ENCODE assay signal across 8 cellular contexts in the genomic region with DNA sequence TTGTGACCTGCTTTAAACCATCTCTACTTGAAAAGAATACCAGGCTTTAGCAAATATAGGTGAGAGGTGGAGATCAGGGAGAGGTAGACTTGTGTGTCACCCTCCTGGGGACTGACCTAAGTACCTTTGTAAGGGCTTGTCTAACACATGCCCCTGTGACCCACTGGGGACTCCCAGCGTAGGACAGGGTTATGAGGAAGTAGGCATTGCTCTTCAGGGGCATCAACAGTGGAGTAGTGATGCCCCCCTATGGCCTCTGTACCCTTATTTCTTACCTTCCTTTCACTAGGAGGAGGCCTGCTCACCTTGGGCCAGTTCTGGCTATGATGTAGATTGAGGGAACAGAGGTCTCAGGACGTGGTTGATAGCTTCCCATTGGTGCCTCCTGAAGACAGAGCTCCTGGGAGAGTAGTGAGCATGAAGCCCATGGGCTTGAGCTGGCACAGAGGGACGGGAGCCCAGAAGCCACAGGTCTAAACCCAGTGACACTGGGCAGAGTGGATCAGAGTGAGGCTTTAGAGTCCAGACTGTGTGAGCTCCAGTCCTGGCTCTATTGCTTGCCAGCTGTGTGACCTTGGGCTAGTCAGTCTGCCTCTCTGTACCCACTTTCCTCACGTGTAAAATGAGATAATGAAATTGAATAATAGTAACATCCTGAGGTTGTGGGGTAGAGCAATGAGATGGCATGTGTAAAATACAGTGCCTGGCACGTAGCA.
DNase-seq lines count a peak whose midpoint lies in the region; ATAC-seq, FAIRE-seq and TF ChIP-seq lines count a peak whose summit lies in the region.

No MANE protein-coding gene starts in this region.

- peaks cover 11 to 12% of the 10 kb centered on the region in 2 donors for H3K4me1 Mint-ChIP-seq in stimulated activated naive B cell treated with anti-CD40 and anti-IgM and Interleukin-4, amounts not matched to agents 10 μg/mL and 1 μg/mL and 100 μg/mL, for 72 hours

- POLR2A ChIA-PET in GM12878 (lab: Charles Lee): interaction anchor here (0.6 to 0.7 kb wide), 2 partner anchors 107 to 196 kb away, joined by 3 read pairs; no protein-coding TSS in a partner anchor

- DNase-seq in NOMO-1 treated with DMSO at 0.1 percent for 48 hours (lab: John Stamatoyannopoulos, UW; ENCODE audit: unreplicated experiment) (peak; percentile 30), NOMO-1 treated with dmso at 0.1 percent for 144 hours (lab: John Stamatoyannopoulos, UW; ENCODE audit: unreplicated experiment) (no peak), GM12878 (ENCODE audit: low read depth, low spot score) (peak; percentile 27), retina (no peak), GM12892 (ENCODE audit: insufficient read length) (no peak)
- DNase-seq in stimulated activated naive B cell treated with anti-CD40 and anti-IgM and Interleukin-4, amounts not matched to agents 10 μg/mL and 1 μg/mL and 100 μg/mL, for 72 hours: peak; percentile 9

- SMC1A ChIA-PET in GM12878 (lab: Charles Lee; ENCODE audit: uncharacterized antibody, unreplicated experiment): interaction anchor here (0.6 to 3.9 kb wide), 36 partner anchors 12 to 484 kb away, joined by 3 to 66 read pairs (median 4); partner anchors contain the start of gene AOPEP

- H3K27ac ChIP-seq in GM12878 (ENCODE audit: control insufficient read depth, insufficient read depth): no peak overlapping the region

- intact Hi-C loops in GM12878 (cut with micrococcal nuclease; ENCODE audit: unreplicated experiment): loop anchor here (1.0 kb wide), 2 partner anchors 135 to 237 kb away; no protein-coding TSS in a partner anchor

- no TSS peak for BruUV-seq in GM12878 (replicated peaks; lab: Mats Ljungman, UMichigan)

- peaks cover 0 to 10% of the 10 kb centered on the region in 2 donors for H3K36me3 Mint-ChIP-seq in stimulated activated naive B cell treated with anti-CD40 and anti-IgM and Interleukin-4, amounts not matched to agents 10 μg/mL and 1 μg/mL and 100 μg/mL, for 72 hours

- in situ Hi-C loops in GM12878 (cut with MboI): loop anchor here (5.0 to 10.0 kb wide), 2 partner anchors 133 to 236 kb away; no protein-coding TSS in a partner anchor

- no peaks in the 10 kb centered on the region for H3K9me3 ChIP-seq in GM12878 (replicated peaks; ENCODE audit: control insufficient read depth, insufficient read depth, low read length)

- TF ChIP-seq CTCF in GM12878 (IDR thresholded peaks at IDR 0.05 in 2 of 3, conservative IDR thresholded peaks at IDR 0.05 in 1 of 3; ENCODE audit: control insufficient read depth in 2 of 3, extremely low read depth in 1 of 3, insufficient read depth in 1 of 3, low read depth in 3 of 3, low read length in 3 of 3): peak; percentile 32 to 69 (median 35); a peak in 5 of 6 replicates

- no peak overlapping the region for H3K4me3 Mint-ChIP-seq in stimulated activated naive B cell treated with anti-CD40 and anti-IgM and Interleukin-4, amounts not matched to agents 10 μg/mL and 1 μg/mL and 100 μg/mL, for 72 hours

- CTCF ChIA-PET in GM12878 (lab: Yijun Ruan, JAX): interaction anchor here (0.6 to 3.9 kb wide), 35 partner anchors 9 to 252 kb away, joined by 3 to 88 read pairs (median 4); partner anchors contain the start of gene AOPEP

- no peak overlapping the region for H3K4me2 ChIP-seq in GM12878 (ENCODE audit: control insufficient read depth, insufficient read depth)

- FAIRE-seq in GM12878 (lab: Jason Lieb, UNC) (peak; percentile 80), GM12892 (lab: Jason Lieb, UNC) (no peak)

- H3K9me3 Mint-ChIP-seq in stimulated activated naive B cell treated with anti-CD40 and anti-IgM and Interleukin-4, amounts not matched to agents 10 μg/mL and 1 μg/mL and 100 μg/mL, for 72 hours: no peaks in the 10 kb centered on the region

- no peak overlapping the region for H3K9ac ChIP-seq in GM12878 (ENCODE audit: control insufficient read depth, insufficient read depth, low read length)

- H4K20me1 ChIP-seq in GM12878 (ENCODE audit: control insufficient read depth, insufficient read depth): no peaks in the 10 kb centered on the region

- no peaks in the 10 kb centered on the region; a peak in 1 of 4 replicates for H3K36me3 ChIP-seq in GM12878 (ENCODE audit: control insufficient read depth in 2 of 2, insufficient read depth in 2 of 2, low read length in 1 of 2)

- no peak for TF ChIP-seq EP300 in GM12878 (IDR thresholded peaks at IDR 0.05; ENCODE audit: borderline replicate concordance in 1 of 2, control insufficient read depth in 1 of 2, low read depth in 2 of 2, low read length in 2 of 2)

- H3K79me2 ChIP-seq in GM12878 (ENCODE audit: control insufficient read depth, insufficient read depth, low read length): no peaks in the 10 kb centered on the region

- RAD21 ChIA-PET in GM12878 (lab: Charles Lee; ENCODE audit: unreplicated experiment): interaction anchor here (0.7 to 2.6 kb wide), 16 partner anchors 12 to 249 kb away, joined by 3 to 30 read pairs (median 6); no protein-coding TSS in a partner anchor

- no peak overlapping the region for H3K27ac Mint-ChIP-seq in stimulated activated naive B cell treated with anti-CD40 and anti-IgM and Interleukin-4, amounts not matched to agents 10 μg/mL and 1 μg/mL and 100 μg/mL, for 72 hours

- H2AFZ ChIP-seq in GM12878 (ENCODE audit: control insufficient read depth, low read depth, low read length): no peak overlapping the region; the same call in 1 of the 2 replicates

- H3K4me3 ChIP-seq in GM12878: no peak overlapping the region

- peak; percentile 83 for TF ChIP-seq RAD21 in GM12878 (IDR thresholded peaks at IDR 0.05; ENCODE audit: insufficient read depth, low read depth, low read length)

- no peaks in the 10 kb centered on the region for H3K27me3 ChIP-seq in GM12878 (replicated peaks in 1 of 2; ENCODE audit: control insufficient read depth in 2 of 2, insufficient read depth in 2 of 2, low read length in 1 of 2)

- no peaks in the 10 kb centered on the region for H3K4me1 ChIP-seq in GM12878 (ENCODE audit: control insufficient read depth, insufficient read depth, low read length)

- no peaks in the 10 kb centered on the region for H3K27me3 Mint-ChIP-seq in stimulated activated naive B cell treated with anti-CD40 and anti-IgM and Interleukin-4, amounts not matched to agents 10 μg/mL and 1 μg/mL and 100 μg/mL, for 72 hours

- TF ChIP-seq POLR2A in GM12878 (IDR thresholded peaks at IDR 0.05; ENCODE audit: low read depth, low read length) (no peak), GM12892 (IDR thresholded peaks at IDR 0.05; ENCODE audit: low read depth, low read length) (no peak)

- 28% methylated on average over 5 of the region's 5 CpGs for WGBS in GM12878 (ENCODE audit: insufficient coverage, insufficient replicate concordance, low lambda C conversion rate, missing lambda C conversion rate)

- ATAC-seq in HG03108 (IDR thresholded peaks at IDR 0.05; ENCODE audit: unreplicated experiment): peak; percentile 67
- peak; percentile 98 for ATAC-seq in GM12878
- peak; percentile 97 for ATAC-seq in stimulated activated naive B cell treated with anti-CD40 and anti-IgM and Interleukin-4, amounts not matched to agents 10 μg/mL and 1 μg/mL and 100 μg/mL, for 72 hours (replicated peaks)
- no peak for ATAC-seq in HG03521 (IDR thresholded peaks at IDR 0.05; ENCODE audit: unreplicated experiment)

TF ChIP-seq in GM12878, 131 proteins besides CTCF, POLR2A, EP300 and RAD21:
- TF ChIP-seq SMC3 (IDR thresholded peaks at IDR 0.05; ENCODE audit: borderline replicate concordance, low read length) (peak; percentile 81), HDGF (IDR thresholded peaks at IDR 0.05) (no peak), MXI1 (IDR thresholded peaks at IDR 0.05; ENCODE audit: low read depth, low read length) (no peak), NR2C1 (IDR thresholded peaks at IDR 0.05) (no peak), JUNB (IDR thresholded peaks at IDR 0.05) (no peak), BHLHE40 (IDR thresholded peaks at IDR 0.05; ENCODE audit: borderline replicate concordance in 1 of 2, low read depth in 2 of 2, low read length in 1 of 2) (0 out of 4 replicates have a peak, but pooled peaks of 1 of the 2 experiments have one; percentile 6), RELA (IDR thresholded peaks at IDR 0.05; ENCODE audit: borderline replicate concordance, partially characterized antibody) (peak; percentile 41), SPI1 (IDR thresholded peaks at IDR 0.05; ENCODE audit: borderline replicate concordance, insufficient read depth, low read depth, low read length) (peak; percentile 33; the same call in 1 of the 2 replicates), IRF4 (IDR thresholded peaks at IDR 0.05; ENCODE audit: low read depth, low read length) (no peak), KDM1A (IDR thresholded peaks at IDR 0.05; ENCODE audit: borderline replicate concordance) (no peak)
- TF ChIP-seq, protein P1, sequence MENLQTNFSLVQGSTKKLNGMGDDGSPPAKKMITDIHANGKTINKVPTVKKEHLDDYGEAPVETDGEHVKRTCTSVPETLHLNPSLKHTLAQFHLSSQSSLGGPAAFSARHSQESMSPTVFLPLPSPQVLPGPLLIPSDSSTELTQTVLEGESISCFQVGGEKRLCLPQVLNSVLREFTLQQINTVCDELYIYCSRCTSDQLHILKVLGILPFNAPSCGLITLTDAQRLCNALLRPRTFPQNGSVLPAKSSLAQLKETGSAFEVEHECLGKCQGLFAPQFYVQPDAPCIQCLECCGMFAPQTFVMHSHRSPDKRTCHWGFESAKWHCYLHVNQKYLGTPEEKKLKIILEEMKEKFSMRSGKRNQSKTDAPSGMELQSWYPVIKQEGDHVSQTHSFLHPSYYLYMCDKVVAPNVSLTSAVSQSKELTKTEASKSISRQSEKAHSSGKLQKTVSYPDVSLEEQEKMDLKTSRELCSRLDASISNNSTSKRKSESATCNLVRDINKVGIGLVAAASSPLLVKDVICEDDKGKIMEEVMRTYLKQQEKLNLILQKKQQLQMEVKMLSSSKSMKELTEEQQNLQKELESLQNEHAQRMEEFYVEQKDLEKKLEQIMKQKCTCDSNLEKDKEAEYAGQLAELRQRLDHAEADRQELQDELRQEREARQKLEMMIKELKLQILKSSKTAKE (IDR thresholded peaks at IDR 0.05; ENCODE audit: low read depth, poor library complexity, severe bottlenecking): peak; percentile 32
- TF ChIP-seq, protein P2, sequence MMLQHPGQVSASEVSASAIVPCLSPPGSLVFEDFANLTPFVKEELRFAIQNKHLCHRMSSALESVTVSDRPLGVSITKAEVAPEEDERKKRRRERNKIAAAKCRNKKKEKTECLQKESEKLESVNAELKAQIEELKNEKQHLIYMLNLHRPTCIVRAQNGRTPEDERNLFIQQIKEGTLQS (IDR thresholded peaks at IDR 0.05; ENCODE audit: borderline replicate concordance, extremely low read depth, low read depth, low read length): peak; percentile 5; the same call in 1 of the 2 replicates

Comparison
In these comparisons a context has a peak if more than half of its experiments do, and no peak if none do; other contexts are left out.
1. DNase-seq: peak in NOMO-1 treated with DMSO at 0.1 percent for 48 hours (single experiment), GM12878 (single experiment) and stimulated activated naive B cell treated with anti-CD40 and anti-IgM and Interleukin-4, amounts not matched to agents 10 μg/mL and 1 μg/mL and 100 μg/mL, for 72 hours (single experiment); none in NOMO-1 treated with dmso at 0.1 percent for 144 hours (single experiment), retina (single experiment) and GM12892 (single experiment).